Comparison of ENCODE assay signal across 18 cellular contexts in the genomic region with DNA sequence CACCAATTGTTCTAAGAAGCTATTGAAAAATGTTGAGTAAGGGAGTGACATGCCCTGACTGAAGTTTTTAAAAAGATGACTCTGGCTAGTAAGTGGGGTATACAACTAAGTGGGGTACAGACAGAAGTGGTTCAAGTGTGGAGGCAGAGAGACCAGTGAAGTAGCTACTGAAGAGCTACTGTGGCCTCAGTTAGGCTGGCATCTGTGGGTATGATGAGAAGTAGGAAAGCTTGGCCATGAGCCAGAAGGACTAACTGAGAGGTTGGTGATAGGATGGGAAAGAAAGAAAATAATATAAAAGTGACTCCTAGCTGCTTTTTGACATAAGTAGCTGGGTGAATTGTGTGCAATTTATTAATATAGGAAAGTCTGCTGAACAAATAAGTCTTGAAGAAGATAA.
DNase-seq lines count a peak whose midpoint lies in the region; FAIRE-seq and TF ChIP-seq lines count a peak whose summit lies in the region.
"Had no signal": no experiment of that assay in that cellular context is flagged by ENCODE, and none has a peak within 500 bp of the region (broad histone marks: within the 10 kb centered on the region; RNA-seq: fewer than 3 reads in every experiment).

No MANE protein-coding gene starts in this region.

- peak; percentile 6 for DNase-seq in NCI-H82 (lab: John Stamatoyannopoulos, UW)
- no peak for DNase-seq in NCI-H82 treated with DMSO at 0.1 percent for 48 hours (lab: John Stamatoyannopoulos, UW; ENCODE audit: unreplicated experiment)
- DNase-seq in DMS79 treated with DMSO at 0.1 percent for 48 hours (lab: John Stamatoyannopoulos, UW), result peak; percentile 98
- DNase-seq in NCI-H524 treated with DMSO at 0.1 percent for 48 hours (lab: John Stamatoyannopoulos, UW), result peak; percentile 29
- DNase-seq in H1 (ENCODE audit: low read depth in 1 of 2, low spot score in 2 of 2), result no peak
- no peak for DNase-seq in hypothalamus (lab: John Stamatoyannopoulos, UW)
- no peak for DNase-seq in stomach
- DNase-seq: CD4-positive, CD25-positive, alpha-beta regulatory T cell; EL; GF-D8; GOT3; IMR-90; NCI-H1436; NCI-H187 treated with DMSO at 0.1 percent for 48 hours; NCI-H2107; NCI-H345; SHP77 had no signal

- H2AFZ ChIP-seq in H1 (ENCODE audit: low read length), result 0 out of 2 replicates have a peak overlapping the region, but pooled peaks have one; percentile 13

- H4K91ac ChIP-seq in H1 (replicated peaks; ENCODE audit: insufficient read length, low read length), result no peak overlapping the region

- no peaks in the 10 kb centered on the region for H3K4me1 ChIP-seq in H1 (replicated peaks in 1 of 4; ENCODE audit: control insufficient read depth in 3 of 4, insufficient read depth in 4 of 4, low read length in 3 of 4)
- no peaks in the 10 kb centered on the region for H3K4me1 ChIP-seq in stomach

- no peak overlapping the region for H2BK15ac ChIP-seq in H1 (ENCODE audit: low read length)

- H3K9me3 ChIP-seq in H1 (ENCODE audit: insufficient read depth in 2 of 2, low read depth in 1 of 2, low read length in 1 of 2) (no peaks in the 10 kb centered on the region), stomach (no peaks in the 10 kb centered on the region)

- H3K23ac ChIP-seq in H1 (ENCODE audit: insufficient read length), result no peak overlapping the region

- no peak overlapping the region for H3K56ac ChIP-seq in H1 (replicated peaks; ENCODE audit: insufficient read length, low read depth, low read length)

- H3K4me3 ChIP-seq in H1 (ENCODE audit: extremely low read depth in 1 of 4, insufficient read depth in 2 of 4, low read depth in 3 of 4, low read length in 4 of 4), result no peak overlapping the region
- no peak overlapping the region for H3K4me3 ChIP-seq in stomach
- H3K4me3 ChIP-seq: SK-N-MC had no signal

- TF ChIP-seq POLR2A in H1 (IDR thresholded peaks at IDR 0.05; ENCODE audit: control extremely low read depth in 1 of 2, low read depth in 2 of 2, low read length in 2 of 2) (no peak), stomach (IDR thresholded peaks at IDR 0.05) (no peak)

- CTCF ChIA-PET in H1 (lab: Charles Lee; ENCODE audit: partially characterized antibody), result interaction anchor here (0.5 to 1.9 kb wide), 6 partner anchors 11 to 1076 kb away, joined by 3 to 12 read pairs (median 4); no protein-coding TSS in a partner anchor

- H3K27ac ChIP-seq in H1 (ENCODE audit: low read depth, low read length) (no peak overlapping the region), stomach (no peak overlapping the region)
- H3K27ac ChIP-seq: SK-N-MC had no signal

- H3K4ac ChIP-seq in H1 (replicated peaks; ENCODE audit: insufficient read length, low read depth, low read length), result no peak overlapping the region

- H3K9ac ChIP-seq in H1 (replicated peaks in 1 of 4; ENCODE audit: extremely low read depth in 1 of 4, low read depth in 3 of 4, low read length in 3 of 4), result no peak overlapping the region

- H2BK12ac ChIP-seq in H1 (ENCODE audit: low read depth, low read length), result no peak overlapping the region

- H4K20me1 ChIP-seq in H1 (replicated peaks in 1 of 2; ENCODE audit: control insufficient read depth in 1 of 2, insufficient read depth in 2 of 2, low read length in 2 of 2), result no peaks in the 10 kb centered on the region

- H3K79me1 ChIP-seq in H1 (ENCODE audit: low read depth, low read length), result no peaks in the 10 kb centered on the region

- no peak overlapping the region for H2BK5ac ChIP-seq in H1 (ENCODE audit: low read depth, low read length)

- H2AK5ac ChIP-seq in H1 (ENCODE audit: low read depth, low read length), result no peak overlapping the region

- no peak overlapping the region for H4K8ac ChIP-seq in H1 (ENCODE audit: extremely low read depth, insufficient read depth, low read length)

- no peaks in the 10 kb centered on the region; a peak in 1 of 8 replicates for H3K36me3 ChIP-seq in H1 (ENCODE audit: control insufficient read depth in 2 of 4, insufficient read depth in 4 of 4, low read length in 3 of 4)
- H3K36me3 ChIP-seq in stomach, result no peaks in the 10 kb centered on the region

- FAIRE-seq in H1 (lab: Jason Lieb, UNC), result no peak

- H4K5ac ChIP-seq in H1 (ENCODE audit: insufficient read length, low read depth, low read length), result no peak overlapping the region

- intact Hi-C loops in stomach (cut with DNase I; ENCODE audit: low total_unique reads), result no loop called here

- H3K4me2 ChIP-seq in H1 (ENCODE audit: insufficient read depth in 1 of 2, low read depth in 2 of 2, low read length in 2 of 2), result no peak overlapping the region

- no peaks in the 10 kb centered on the region for H3K23me2 ChIP-seq in H1 (ENCODE audit: low read depth, low read length)

- TF ChIP-seq EP300 in H1 (IDR thresholded peaks at IDR 0.05; ENCODE audit: borderline replicate concordance in 1 of 2, low read depth in 2 of 2, low read length in 2 of 2) (no peak), stomach (IDR thresholded peaks at IDR 0.05) (no peak)

- no peak overlapping the region for H2BK20ac ChIP-seq in H1 (ENCODE audit: low read length)

- POLR2A ChIA-PET in H1 (lab: Charles Lee; ENCODE audit: partially characterized antibody), result no interaction called here

- no peak overlapping the region for H2BK120ac ChIP-seq in H1 (replicated peaks; ENCODE audit: low read depth, low read length)

- no peak overlapping the region for H3K14ac ChIP-seq in H1 (ENCODE audit: insufficient read length)

- H3K27me3 ChIP-seq in H1 (replicated peaks in 1 of 4; ENCODE audit: control insufficient read depth in 3 of 4, extremely low read depth in 1 of 4, insufficient read depth in 3 of 4, low read length in 3 of 4) (no peaks in the 10 kb centered on the region), stomach (no peaks in the 10 kb centered on the region)

- no peak overlapping the region for H3K18ac ChIP-seq in H1 (ENCODE audit: extremely low read depth, low read length)

- no peak for TF ChIP-seq RAD21 in H1 (IDR thresholded peaks at IDR 0.05 in 1 of 2, conservative IDR thresholded peaks at IDR 0.05 in 1 of 2; ENCODE audit: low read depth in 2 of 2, low read length in 2 of 2)

- no peaks in the 10 kb centered on the region for H3K79me2 ChIP-seq in H1 (ENCODE audit: control insufficient read depth in 1 of 2, insufficient read depth in 2 of 2, low read length in 2 of 2)

- TF ChIP-seq CTCF in H1 (IDR thresholded peaks at IDR 0.05; ENCODE audit: control extremely low read depth in 1 of 3, insufficient read depth in 1 of 3, low read depth in 1 of 3, low read length in 3 of 3), result no peak
- TF ChIP-seq CTCF in stomach (IDR thresholded peaks at IDR 0.05), result no peak

TF ChIP-seq in H1, 55 proteins besides CTCF, POLR2A, EP300 and RAD21 (continues in another document):
- TF ChIP-seq ASH2L (IDR thresholded peaks at IDR 0.05; ENCODE audit: low read length), result no peak
- TF ChIP-seq CEBPB (IDR thresholded peaks at IDR 0.05; ENCODE audit: low read depth, low read length), result no peak
- no peak for TF ChIP-seq EZH2 (IDR thresholded peaks at IDR 0.05; ENCODE audit: low read depth, low read length, severe bottlenecking)
- no peak for TF ChIP-seq USF2 (IDR thresholded peaks at IDR 0.05; ENCODE audit: low read length)
- no peak for TF ChIP-seq RXRA (IDR thresholded peaks at IDR 0.05; ENCODE audit: insufficient read depth, low read depth, low read length)

Comparison
In these comparisons a context has a peak if more than half of its experiments do, and no peak if none do; other contexts are left out.
1. DNase-seq: peak in NCI-H82 (single experiment), DMS79 treated with DMSO at 0.1 percent for 48 hours (single experiment) and NCI-H524 treated with DMSO at 0.1 percent for 48 hours (single experiment); none in NCI-H82 treated with DMSO at 0.1 percent for 48 hours (single experiment), H1 (0 of 2), hypothalamus (0 of 51) and stomach (single experiment).